Comparison of ENCODE assay signal across 1 cellular context in the genomic region with DNA sequence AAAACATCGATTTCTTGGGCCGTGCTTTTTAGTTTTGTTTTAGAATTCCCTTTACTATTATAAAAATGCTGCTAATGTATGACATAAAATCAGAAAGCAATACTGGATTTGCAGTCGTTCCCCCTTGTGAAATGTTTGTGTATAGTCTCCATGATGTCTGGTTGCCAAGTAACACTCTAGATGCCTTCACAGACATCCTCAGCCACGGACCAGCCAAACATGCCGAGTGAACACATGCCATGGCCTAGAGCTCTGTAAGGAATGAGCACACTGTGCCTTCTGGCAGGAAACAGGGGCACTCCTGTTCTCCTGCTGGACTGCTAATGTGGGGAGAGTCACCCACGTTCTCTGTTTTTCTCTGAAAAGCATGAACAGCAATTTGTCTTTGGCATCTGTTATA.
TF ChIP-seq lines count a peak whose summit lies in the region.

No MANE protein-coding gene starts in this region.

TF ChIP-seq in IMR-90, 13 proteins besides CTCF, POLR2A, EP300 and RAD21:
- TF ChIP-seq CEBPB (IDR thresholded peaks at IDR 0.05; ENCODE audit: low read depth, low read length) (peak; percentile 52), MXI1 (IDR thresholded peaks at IDR 0.05; ENCODE audit: borderline replicate concordance, low read depth, low read length) (peak; percentile 67; the same call in 1 of the 2 replicates)
